Comparison of ENCODE assay signal across 13 cellular contexts in genomic region chr3:32455609-32456428, GRCh38. TPM values are rescaled to one million over a fixed set of nuclear protein-coding genes. Genes with fewer than 3 reads are reported as not detected.
DNase-seq lines count a peak whose midpoint lies in the region; ATAC-seq and TF ChIP-seq lines count a peak whose summit lies in the region.
"Had no signal": no experiment of that assay in that cellular context is flagged by ENCODE, and none has a peak within 500 bp of the region (broad histone marks: within the 10 kb centered on the region; RNA-seq: fewer than 3 reads in every experiment).

No MANE protein-coding gene starts in this region.

- no peaks in the 10 kb centered on the region for H3K9me3 ChIP-seq in CD8-positive, alpha-beta T cell (ENCODE audit: low read length)

- peaks cover 36% of the 10 kb centered on the region for H3K36me3 Mint-ChIP-seq in CD8-positive, alpha-beta T cell
- H3K36me3 Mint-ChIP-seq in GM23338 (ENCODE audit: low read depth) = peaks cover 3% of the 10 kb centered on the region; the same call in 2 of the 3 replicates
- H3K36me3 Mint-ChIP-seq in activated T-helper 17 cell treated with anti-CD3 and anti-CD28 coated beads, Interleukin-2, amount 50 U/mL, for 72 hours (ENCODE audit: low read depth) = peaks cover 41% of the 10 kb centered on the region
- peaks cover 6 to 20% of the 10 kb centered on the region in 2 donors for H3K36me3 Mint-ChIP-seq in naive B cell

- peaks cover 3% of the 10 kb centered on the region for H3K36me3 ChIP-seq in CD8-positive, alpha-beta T cell (ENCODE audit: insufficient read depth, low read length)
- H3K36me3 ChIP-seq in GM23338 (ENCODE audit: insufficient read depth) = peaks cover 6% of the 10 kb centered on the region; the same call in 1 of the 2 replicates

- H4K20me1 ChIP-seq in GM23338 (replicated peaks; ENCODE audit: insufficient read depth) = no peaks in the 10 kb centered on the region

- no peak overlapping the region for H3K27ac Mint-ChIP-seq in CD8-positive, alpha-beta T cell
- H3K27ac Mint-ChIP-seq in GM23338 = peak overlapping the region; percentile 76
- H3K27ac Mint-ChIP-seq in activated T-helper 17 cell treated with anti-CD3 and anti-CD28 coated beads, Interleukin-2, amount 50 U/mL, for 72 hours = peak overlapping the region; percentile 63
- peak overlapping the region in 5 of 6 donors; percentile 67 to 90 (median 85) for H3K27ac Mint-ChIP-seq in naive B cell

- no peak for TF ChIP-seq CTCF in CD8-positive, alpha-beta T cell (IDR thresholded peaks at IDR 0.05)
- no peak for TF ChIP-seq CTCF in GM23338 (conservative IDR thresholded peaks at IDR 0.05; ENCODE audit: low read depth in 2 of 2)

- H3K4me1 Mint-ChIP-seq in CD8-positive, alpha-beta T cell (ENCODE audit: low read depth) = peaks cover 48% of the 10 kb centered on the region
- H3K4me1 Mint-ChIP-seq in GM23338 (peaks cover 29% of the 10 kb centered on the region), naive B cell (peaks cover 41 to 51% (median 46%) of the 10 kb centered on the region in 3 donors)
- H3K4me1 Mint-ChIP-seq in activated T-helper 17 cell treated with anti-CD3 and anti-CD28 coated beads, Interleukin-2, amount 50 U/mL, for 72 hours = peaks cover 24% of the 10 kb centered on the region

- intact Hi-C loops in CD8-positive, alpha-beta T cell (cut with DNase I, micrococcal nuclease) = loop anchor here in 1 of 2 experiments (2.0 to 10.0 kb wide), 3 partner anchors 13 to 921 kb away; partner anchors contain the start of gene STT3B

- H3K27me3 ChIP-seq in CD8-positive, alpha-beta T cell (ENCODE audit: insufficient read depth, low read length) = no peaks in the 10 kb centered on the region
- no peaks in the 10 kb centered on the region for H3K27me3 ChIP-seq in GM23338 (ENCODE audit: insufficient read depth)

- H3K27me3 Mint-ChIP-seq in CD8-positive, alpha-beta T cell (ENCODE audit: low read depth) = no peaks in the 10 kb centered on the region
- H3K27me3 Mint-ChIP-seq in GM23338 (ENCODE audit: insufficient read depth, low read depth, poor library complexity) = peaks cover 9% of the 10 kb centered on the region
- H3K27me3 Mint-ChIP-seq in activated T-helper 17 cell treated with anti-CD3 and anti-CD28 coated beads, Interleukin-2, amount 50 U/mL, for 72 hours = no peaks in the 10 kb centered on the region
- no peaks in the 10 kb centered on the region for H3K27me3 Mint-ChIP-seq in naive B cell

- H3K4me3 Mint-ChIP-seq in CD8-positive, alpha-beta T cell = peak overlapping the region; percentile 66
- no peak overlapping the region for H3K4me3 Mint-ChIP-seq in GM23338
- peak overlapping the region; percentile 39 for H3K4me3 Mint-ChIP-seq in activated T-helper 17 cell treated with anti-CD3 and anti-CD28 coated beads, Interleukin-2, amount 50 U/mL, for 72 hours
- peak overlapping the region in 4 of 8 donors; percentile 25 to 75 (median 53) for H3K4me3 Mint-ChIP-seq in naive B cell

- no peaks in the 10 kb centered on the region for H3K9me2 ChIP-seq in GM23338 (ENCODE audit: insufficient read depth)

- H3K27ac ChIP-seq in CD8-positive, alpha-beta T cell (ENCODE audit: low read depth, low read length) = peak overlapping the region; percentile 50
- H3K27ac ChIP-seq in GM23338 (ENCODE audit: low read depth) = no peak overlapping the region

- POLR2A ChIA-PET in CD8-positive, alpha-beta T cell (lab: Charles Lee) = interaction anchor here (0.8 to 4.6 kb wide), 6 partner anchors 18 to 66 kb away, joined by 3 to 22 read pairs (median 5); no protein-coding TSS in a partner anchor

- no peaks in the 10 kb centered on the region for H3K79me2 ChIP-seq in GM23338 (replicated peaks; ENCODE audit: insufficient read depth)

- H3K4me1 ChIP-seq in CD8-positive, alpha-beta T cell (ENCODE audit: insufficient read depth, low read length) = peaks cover 58% of the 10 kb centered on the region
- peaks cover 16% of the 10 kb centered on the region for H3K4me1 ChIP-seq in GM23338 (ENCODE audit: insufficient read depth)

- H2AFZ ChIP-seq in GM23338 = no peak overlapping the region

- CTCF ChIA-PET in CD8-positive, alpha-beta T cell (lab: Charles Lee) = interaction anchor here (0.7 to 8.4 kb wide), 15 partner anchors 11 to 216 kb away, joined by 3 to 66 read pairs (median 9); partner anchors contain the start of gene CMTM7

- H3K4me2 ChIP-seq in GM23338 = no peak overlapping the region

- H3K9me3 Mint-ChIP-seq in CD8-positive, alpha-beta T cell = no peaks in the 10 kb centered on the region
- H3K9me3 Mint-ChIP-seq in GM23338 (no peaks in the 10 kb centered on the region), naive B cell (peaks cover 0 to 3% (median 0%) of the 10 kb centered on the region in 7 donors)
- peaks cover 4% of the 10 kb centered on the region for H3K9me3 Mint-ChIP-seq in activated T-helper 17 cell treated with anti-CD3 and anti-CD28 coated beads, Interleukin-2, amount 50 U/mL, for 72 hours

- H3F3A ChIP-seq in GM23338 (replicated peaks; ENCODE audit: low read depth) = peaks cover 3% of the 10 kb centered on the region; the same call in 1 of the 2 replicates

- no peak for ATAC-seq in CD8-positive, alpha-beta T cell
- ATAC-seq in GM23338 = 0 out of 3 replicates have a peak, but pooled peaks have one; percentile 4
- no peak for ATAC-seq in activated T-helper 17 cell treated with anti-CD3 and anti-CD28 coated beads, Interleukin-2, amount 50 U/mL, for 72 hours (replicated peaks)
- ATAC-seq in naive B cell (ENCODE audit: low read depth in 2 of 2) = no peak
- no peak for ATAC-seq in HG03025 (IDR thresholded peaks at IDR 0.05; ENCODE audit: low FRiP score, unreplicated experiment)
- ATAC-seq: left cardiac atrium had no signal

- H3K4me3 ChIP-seq in CD8-positive, alpha-beta T cell (ENCODE audit: low read depth, low read length) = peak overlapping the region; percentile 7
- H3K4me3 ChIP-seq in GM23338 = no peak overlapping the region

- no peak for DNase-seq in CD8-positive, alpha-beta T cell
- DNase-seq in GM23338 (ENCODE audit: low spot score) (no peak), naive B cell (no peak), NK-92 (lab: John Stamatoyannopoulos, UW; ENCODE audit: unreplicated experiment) (no peak), NCI-H146 treated with DMSO at 0.1 percent for 48 hours (lab: John Stamatoyannopoulos, UW; ENCODE audit: unreplicated experiment) (no peak)
- DNase-seq in stimulated activated CD4-positive, alpha-beta T cell treated with anti-CD3 and anti-CD28 coated beads, Interleukin-4, amount 100 ng/mL, for 4 hours = no peak
- DNase-seq: activated CD4-positive, alpha-beta T cell treated with anti-CD3 and anti-CD28 coated beads for 1 hour; left cardiac atrium; MV-4-11; NCI-H510A; stimulated activated CD4-positive, alpha-beta T cell treated with anti-CD3 and anti-CD28 coated beads, Interleukin-15, amount 100 ng/mL, for 24 hours had no signal

TF ChIP-seq in GM23338, 12 proteins besides CTCF, POLR2A, EP300 and RAD21 (continues in another document):
- TF ChIP-seq EZH2phosphoT487 (IDR thresholded peaks at IDR 0.05; ENCODE audit: unreplicated experiment) = no peak

RNA-seq across cellular contexts. Expression of gene CMTM6, which starts 46.8 kb away (rescaled TPM):
- 10 to 100 TPM; 34.7 to 35.0 TPM for total RNA-seq in CD8-positive, alpha-beta T cell
- total RNA-seq in GM23338 (2014; rRNA removed; shearing (Covaris generic)) = 78.0 and 123 TPM in 2 replicates
- 34.9 and 42.3 TPM in 2 replicates for polyA plus RNA-seq in GM23338 (2016; fragmentation: Nextera tagmentation; extraction: Ambion mirVana)
- total RNA-seq in activated T-helper 17 cell treated with anti-CD3 and anti-CD28 coated beads, Interleukin-2, amount 50 U/mL, for 72 hours = 100 to 1,000 TPM; 101 to 124 TPM
- polyA plus RNA-seq in naive B cell (ENCODE audit: low read depth in 6 of 6) = 100 to 1,000 TPM in 4 of 6 donors, 10 to 100 TPM in 2; 89.7 to 156 (median 106) TPM
